In the genomic region with DNA sequence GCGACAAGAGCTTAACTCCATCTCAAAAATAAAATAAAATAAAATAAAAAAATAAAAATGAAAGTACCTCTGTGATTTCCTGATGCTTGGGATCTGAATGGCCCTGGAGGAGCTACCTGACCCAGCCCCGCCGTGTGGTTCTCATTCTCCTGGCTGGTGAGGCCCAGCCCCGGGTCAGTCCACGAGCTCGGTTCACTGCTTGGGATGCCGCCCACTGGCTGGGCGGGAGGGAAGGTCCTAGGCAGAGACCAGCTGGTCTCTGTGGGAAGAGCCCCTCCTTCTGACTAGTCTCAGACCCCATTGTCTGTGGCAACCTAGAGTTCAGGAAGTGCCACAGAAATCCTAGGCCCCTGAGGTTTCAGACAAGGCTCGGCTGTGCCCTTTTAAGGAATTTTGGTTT, we compare ENCODE assay signal across 33 cellular contexts. TPM values are rescaled to one million over a fixed set of nuclear protein-coding genes. Genes with fewer than 3 reads are reported as not detected.
"Had no signal": no experiment of that assay in that cellular context is flagged by ENCODE, and none has a peak within 500 bp of the region (broad histone marks: within the 10 kb centered on the region; RNA-seq: fewer than 3 reads in every experiment).

No MANE protein-coding gene starts in this region.

- H3K9me3 ChIP-seq: MG63, Peyer's patch had no signal

- H3K4me1 ChIP-seq: Peyer's patch had no signal

- ATAC-seq: PC-3, SK-N-SH treated with all-trans-retinoic acid at 6 μM for 48 hours had no signal

- H3K4me3 Mint-ChIP-seq: activated CD4-positive, alpha-beta memory T cell treated with anti-CD3 and anti-CD28 coated beads, Interleukin-2, amount 10 ng/mL, durations not matched to agents 7 days and 5 days; activated naive CD4-positive, alpha-beta T cell treated with anti-CD3 and anti-CD28 coated beads, Interleukin-2, amount 50 U/mL, for 24 hours; activated naive CD8-positive, alpha-beta T cell treated with anti-CD3 and anti-CD28 coated beads, Interleukin-2, amount 50 U/mL, for 24 hours; T-cell had no signal

- DNase-seq: activated CD4-positive, alpha-beta memory T cell treated with anti-CD3 and anti-CD28 coated beads, Interleukin-2, amount 10 ng/mL, durations not matched to agents 7 days and 5 days; activated CD4-positive, alpha-beta T cell treated with anti-CD3 and anti-CD28 coated beads for 1 hour; activated CD4-positive, alpha-beta T cell treated with anti-CD3 and anti-CD28 coated beads for 48 hours; activated CD8-positive, alpha-beta memory T cell treated with anti-CD3 and anti-CD28 coated beads, Interleukin-2, amount 50 U/mL, for 48 hours; activated gamma-delta T cell; activated naive CD4-positive, alpha-beta T cell treated with Interleukin-2 at 50 U/mL for 16 hours; activated naive CD8-positive, alpha-beta T cell treated with anti-CD3 and anti-CD28 coated beads, Interleukin-2, amount 50 U/mL, for 24 hours; aorta; brain microvascular endothelial cell; central memory CD4-positive, alpha-beta T cell; Kasumi-1; KG1; MG63; NCI-H1092; NCI-H2029 treated with DMSO at 0.1 percent for 48 hours; NCI-H2107; NCI-H2171; NCI-H510A; NCI-H526; NCI-H748 treated with DMSO at 0.1 percent for 48 hours; NK-92 treated with Interleukin-12 subunit alpha and Interleukin-12 subunit beta, amount 100 ng/mL, for 24 hours; PC-3; SIG-M5; T-cell; T1000; WERI-Rb-1 had no signal

- H3K36me3 ChIP-seq: brain microvascular endothelial cell, MG63, Peyer's patch, WERI-Rb-1 had no signal

- H3K27ac Mint-ChIP-seq: activated CD4-positive, alpha-beta memory T cell treated with anti-CD3 and anti-CD28 coated beads, Interleukin-2, amount 10 ng/mL, durations not matched to agents 7 days and 5 days; activated naive CD4-positive, alpha-beta T cell treated with anti-CD3 and anti-CD28 coated beads, Interleukin-2, amount 50 U/mL, for 24 hours; activated naive CD8-positive, alpha-beta T cell treated with anti-CD3 and anti-CD28 coated beads, Interleukin-2, amount 50 U/mL, for 24 hours; activated T-helper 2 cell treated with anti-CD3 and anti-CD28 coated beads, Interferon-gamma antibody, Interleukin-2, Interleukin-4, amounts not matched to agents 10 μg/mL and 5 μg/mL and 100 μg/mL, durations not matched to agents 14 hours and 24 hours and 36 hours; T-cell had no signal

- H3K27me3 Mint-ChIP-seq: activated CD4-positive, alpha-beta memory T cell treated with anti-CD3 and anti-CD28 coated beads, Interleukin-2, amount 10 ng/mL, durations not matched to agents 7 days and 5 days; activated naive CD4-positive, alpha-beta T cell treated with anti-CD3 and anti-CD28 coated beads, Interleukin-2, amount 50 U/mL, for 24 hours; activated naive CD8-positive, alpha-beta T cell treated with anti-CD3 and anti-CD28 coated beads, Interleukin-2, amount 50 U/mL, for 24 hours; T-cell had no signal

- H3K27me3 ChIP-seq: brain microvascular endothelial cell, MG63, Peyer's patch had no signal

- H3K36me3 Mint-ChIP-seq: activated naive CD4-positive, alpha-beta T cell treated with anti-CD3 and anti-CD28 coated beads, Interleukin-2, amount 50 U/mL, for 24 hours; T-cell had no signal

- H3K4me3 ChIP-seq: MG63, Peyer's patch had no signal

- H3K4me1 Mint-ChIP-seq: activated CD4-positive, alpha-beta memory T cell treated with anti-CD3 and anti-CD28 coated beads, Interleukin-2, amount 10 ng/mL, durations not matched to agents 7 days and 5 days; activated naive CD4-positive, alpha-beta T cell treated with anti-CD3 and anti-CD28 coated beads, Interleukin-2, amount 50 U/mL, for 24 hours; activated naive CD8-positive, alpha-beta T cell treated with anti-CD3 and anti-CD28 coated beads, Interleukin-2, amount 50 U/mL, for 24 hours; T-cell had no signal

- H3K27ac ChIP-seq: brain microvascular endothelial cell, Peyer's patch, RWPE1, WERI-Rb-1 had no signal

RNA-seq across cellular contexts. Expression of gene DLGAP1, which starts 55.1 kb away (rescaled TPM):
- total RNA-seq: activated T-helper 2 cell treated with anti-CD3 and anti-CD28 coated beads, Interferon-gamma antibody, Interleukin-2, Interleukin-4, amounts not matched to agents 10 μg/mL and 5 μg/mL and 100 μg/mL, durations not matched to agents 14 hours and 24 hours and 36 hours; PC-3; Right ventricle myocardium inferior; T-helper 2 cell treated with Interferon-gamma antibody and Interleukin-4, amounts not matched to agents 100 ng/mL and 5 ng/mL, for 36 hours had no signal
